Comparison of ENCODE assay signal across 19 cellular contexts in the genomic region with DNA sequence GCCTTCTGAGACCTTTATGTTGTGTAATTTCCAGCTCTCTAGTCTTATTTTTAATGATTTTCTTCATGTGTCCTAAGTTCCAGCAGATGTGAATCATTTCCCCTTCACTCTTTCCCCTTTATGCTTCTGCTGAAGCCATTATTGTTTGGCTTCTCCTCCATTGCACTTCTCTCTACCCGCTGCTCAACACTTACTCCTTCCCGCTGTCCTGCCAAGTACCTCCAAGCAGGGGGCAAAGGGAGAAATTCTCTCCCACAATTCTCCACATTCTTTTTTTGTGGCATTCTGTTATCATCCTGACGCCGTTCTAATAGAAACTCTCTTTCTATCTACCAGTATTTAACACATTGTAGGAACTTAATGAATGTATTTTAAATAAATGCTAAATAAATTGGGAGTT.
DNase-seq lines count a peak whose midpoint lies in the region; ATAC-seq, FAIRE-seq and TF ChIP-seq lines count a peak whose summit lies in the region.
"Had no signal": no experiment of that assay in that cellular context is flagged by ENCODE, and none has a peak within 500 bp of the region (broad histone marks: within the 10 kb centered on the region; RNA-seq: fewer than 3 reads in every experiment).

No MANE protein-coding gene starts in this region.

- H3K79me2 ChIP-seq in GM23338 (replicated peaks; ENCODE audit: insufficient read depth) (no peaks in the 10 kb centered on the region), H1 (ENCODE audit: control insufficient read depth in 1 of 2, insufficient read depth in 2 of 2, low read length in 2 of 2) (no peaks in the 10 kb centered on the region)

- H4K91ac ChIP-seq in H1 (replicated peaks; ENCODE audit: insufficient read length, low read length) = no peak overlapping the region

- no peaks in the 10 kb centered on the region for H3F3A ChIP-seq in GM23338 (replicated peaks; ENCODE audit: low read depth)

- H3K27ac ChIP-seq in GM23338 (ENCODE audit: low read depth) (no peak overlapping the region), HUES6 (ENCODE audit: low read depth, low read length) (peak overlapping the region; percentile 51; the same call in 1 of the 2 replicates), H1 (ENCODE audit: low read depth, low read length) (no peak overlapping the region), iPS DF 6.9 (ENCODE audit: low read length) (no peak overlapping the region)
- H3K27ac ChIP-seq: BLaER1 treated with 17β-estradiol and CSF1 and Interleukin-3, amounts not matched to agents 10 nM and 100 nM had no signal

- H3K4me3 Mint-ChIP-seq in GM23338 = no peak overlapping the region
- no peak overlapping the region for H3K4me3 Mint-ChIP-seq in activated naive CD4-positive, alpha-beta T cell treated with anti-CD3 and anti-CD28 coated beads for 36 hours
- H3K4me3 Mint-ChIP-seq: B cell; CD8-positive, alpha-beta T cell; IgD-negative memory B cell had no signal

- no peak overlapping the region for H3K18ac ChIP-seq in H1 (ENCODE audit: extremely low read depth, low read length)

- no peak overlapping the region for H3K9ac ChIP-seq in HUES6 (ENCODE audit: low read length)
- no peak overlapping the region for H3K9ac ChIP-seq in H1 (replicated peaks in 1 of 4; ENCODE audit: extremely low read depth in 1 of 4, low read depth in 3 of 4, low read length in 3 of 4)
- H3K9ac ChIP-seq: BLaER1 treated with 17β-estradiol and CSF1 and Interleukin-3, amounts not matched to agents 10 nM and 100 nM had no signal

- H2AK5ac ChIP-seq in H1 (ENCODE audit: low read depth, low read length) = no peak overlapping the region

- TF ChIP-seq POLR2A in H1 (IDR thresholded peaks at IDR 0.05; ENCODE audit: control extremely low read depth in 1 of 2, low read depth in 2 of 2, low read length in 2 of 2) = no peak

- H3K23ac ChIP-seq in H1 (ENCODE audit: insufficient read length) = no peak overlapping the region

- H3K4ac ChIP-seq in H1 (replicated peaks; ENCODE audit: insufficient read length, low read depth, low read length) = no peak overlapping the region

- H2BK120ac ChIP-seq in H1 (replicated peaks; ENCODE audit: low read depth, low read length) = no peak overlapping the region

- H3K4me1 Mint-ChIP-seq in GM23338 = peaks cover 3% of the 10 kb centered on the region; the same call in 2 of the 3 replicates
- H3K4me1 Mint-ChIP-seq in activated naive CD4-positive, alpha-beta T cell treated with anti-CD3 and anti-CD28 coated beads for 36 hours (ENCODE audit: low read depth) = no peaks in the 10 kb centered on the region
- H3K4me1 Mint-ChIP-seq: B cell, IgD-negative memory B cell had no signal

- H3K36me3 ChIP-seq in GM23338 (ENCODE audit: insufficient read depth) = 0 out of 2 replicates have a peak, but pooled peaks cover 4% of the 10 kb centered on the region
- H3K36me3 ChIP-seq in HUES6 (ENCODE audit: control insufficient read depth, insufficient read depth, low read length) = no peaks in the 10 kb centered on the region
- no peaks in the 10 kb centered on the region for H3K36me3 ChIP-seq in H1 (ENCODE audit: control insufficient read depth in 2 of 4, insufficient read depth in 4 of 4, low read length in 3 of 4)
- no peaks in the 10 kb centered on the region for H3K36me3 ChIP-seq in iPS DF 6.9 (ENCODE audit: control insufficient read depth, insufficient read depth, low read length)
- H3K36me3 ChIP-seq: BLaER1 treated with 17β-estradiol and CSF1 and Interleukin-3, amounts not matched to agents 10 nM and 100 nM had no signal

- H2BK5ac ChIP-seq in H1 (ENCODE audit: low read depth, low read length) = no peak overlapping the region

- H4K20me1 ChIP-seq in GM23338 (replicated peaks; ENCODE audit: insufficient read depth) = no peaks in the 10 kb centered on the region
- H4K20me1 ChIP-seq in H1 (replicated peaks in 1 of 2; ENCODE audit: control insufficient read depth in 1 of 2, insufficient read depth in 2 of 2, low read length in 2 of 2) = no peaks in the 10 kb centered on the region
- H4K20me1 ChIP-seq: BLaER1 treated with 17β-estradiol and CSF1 and Interleukin-3, amounts not matched to agents 10 nM and 100 nM had no signal

- H3K56ac ChIP-seq in H1 (replicated peaks; ENCODE audit: insufficient read length, low read depth, low read length) = no peak overlapping the region

- ATAC-seq in GM23338 (peak; percentile 58), GM18870 (IDR thresholded peaks at IDR 0.05; ENCODE audit: unreplicated experiment) (no peak)
- ATAC-seq: CD8-positive, alpha-beta T cell; GM12878; HepG2 had no signal

- H3K9me2 ChIP-seq in GM23338 (ENCODE audit: insufficient read depth) = no peaks in the 10 kb centered on the region

- H3K4me3 ChIP-seq in GM23338 = no peak overlapping the region
- no peak overlapping the region for H3K4me3 ChIP-seq in HUES6 (ENCODE audit: low read depth, low read length)
- no peak overlapping the region for H3K4me3 ChIP-seq in H1 (ENCODE audit: extremely low read depth in 1 of 4, insufficient read depth in 2 of 4, low read depth in 3 of 4, low read length in 4 of 4)
- H3K4me3 ChIP-seq in iPS DF 6.9 (ENCODE audit: low read length) = no peak overlapping the region
- H3K4me3 ChIP-seq: BLaER1 treated with 17β-estradiol and CSF1 and Interleukin-3, amounts not matched to agents 10 nM and 100 nM; GM12878 had no signal

- H3K14ac ChIP-seq in H1 (ENCODE audit: insufficient read length) = no peak overlapping the region

- no peaks in the 10 kb centered on the region for H3K4me1 ChIP-seq in GM23338 (ENCODE audit: insufficient read depth)
- H3K4me1 ChIP-seq in HUES6 (ENCODE audit: control insufficient read depth, insufficient read depth, low read length) = peaks cover 3% of the 10 kb centered on the region; the same call in 1 of the 2 replicates
- H3K4me1 ChIP-seq in H1 (replicated peaks in 1 of 4; ENCODE audit: control insufficient read depth in 3 of 4, insufficient read depth in 4 of 4, low read length in 3 of 4) = no peaks in the 10 kb centered on the region; a peak in 2 of 7 replicates
- H3K4me1 ChIP-seq in iPS DF 6.9 (ENCODE audit: control insufficient read depth, insufficient read depth, low read length) = no peaks in the 10 kb centered on the region
- H3K4me1 ChIP-seq: BLaER1 treated with 17β-estradiol and CSF1 and Interleukin-3, amounts not matched to agents 10 nM and 100 nM had no signal

- peak; percentile 1 for DNase-seq in GM23338 (ENCODE audit: low spot score)
- DNase-seq in H1 (ENCODE audit: low read depth in 1 of 2, low spot score in 2 of 2) = no peak
- DNase-seq in iPS DF 6.9 (ENCODE audit: low read depth, low spot score) = peak; percentile 22
- DNase-seq in activated naive CD4-positive, alpha-beta T cell treated with anti-CD3 and anti-CD28 coated beads for 36 hours = no peak
- no peak for DNase-seq in A172 (ENCODE audit: low spot score)
- DNase-seq in EL = no peak
- DNase-seq: 8988T; Calu3; CD8-positive, alpha-beta T cell; DMS79 treated with DMSO at 0.1 percent for 48 hours; HCEC 1CT; KBM-7 had no signal

- POLR2A ChIA-PET in H1 (lab: Charles Lee; ENCODE audit: partially characterized antibody) = no interaction called here

- no peaks in the 10 kb centered on the region for H3K79me1 ChIP-seq in H1 (ENCODE audit: low read depth, low read length)

- no peak overlapping the region for H4K8ac ChIP-seq in H1 (ENCODE audit: extremely low read depth, insufficient read depth, low read length)

- CTCF ChIA-PET in H1 (lab: Charles Lee; ENCODE audit: partially characterized antibody) = interaction anchor here (0.7 kb wide), 1 partner anchor 53 kb away, joined by 3 read pairs; no protein-coding TSS in a partner anchor
- CTCF ChIA-PET in activated naive CD4-positive, alpha-beta T cell treated with anti-CD3 and anti-CD28 coated beads for 36 hours (lab: Charles Lee) = no interaction called here

- no peaks in the 10 kb centered on the region for H3K27me3 Mint-ChIP-seq in GM23338 (ENCODE audit: insufficient read depth, low read depth, poor library complexity)
- no peaks in the 10 kb centered on the region for H3K27me3 Mint-ChIP-seq in activated naive CD4-positive, alpha-beta T cell treated with anti-CD3 and anti-CD28 coated beads for 36 hours (ENCODE audit: low read depth)
- H3K27me3 Mint-ChIP-seq: B cell, IgD-negative memory B cell had no signal

- H4K5ac ChIP-seq in H1 (ENCODE audit: insufficient read length, low read depth, low read length) = no peak overlapping the region

- TF ChIP-seq EP300 in H1 (IDR thresholded peaks at IDR 0.05; ENCODE audit: borderline replicate concordance in 1 of 2, low read depth in 2 of 2, low read length in 2 of 2) = no peak

- H3K23me2 ChIP-seq in H1 (ENCODE audit: low read depth, low read length) = no peaks in the 10 kb centered on the region

- TF ChIP-seq CTCF in GM23338 (conservative IDR thresholded peaks at IDR 0.05; ENCODE audit: low read depth in 2 of 2) (no peak), H1 (IDR thresholded peaks at IDR 0.05; ENCODE audit: control extremely low read depth in 1 of 3, insufficient read depth in 1 of 3, low read depth in 1 of 3, low read length in 3 of 3) (no peak)

- intact Hi-C loops in activated naive CD4-positive, alpha-beta T cell treated with anti-CD3 and anti-CD28 coated beads for 36 hours (cut with micrococcal nuclease) = no loop called here

- no peak overlapping the region for H2BK15ac ChIP-seq in H1 (ENCODE audit: low read length)

- FAIRE-seq in H1 (lab: Jason Lieb, UNC) = no peak
- FAIRE-seq: GM12878, HepG2 had no signal

- peaks cover 64% of the 10 kb centered on the region for H3K9me3 Mint-ChIP-seq in GM23338
- H3K9me3 Mint-ChIP-seq in activated naive CD4-positive, alpha-beta T cell treated with anti-CD3 and anti-CD28 coated beads for 36 hours = no peaks in the 10 kb centered on the region

- H2BK12ac ChIP-seq in H1 (ENCODE audit: low read depth, low read length) = no peak overlapping the region

- H3K9me3 ChIP-seq in HUES6 (ENCODE audit: control insufficient read depth, insufficient read depth, low read depth, low read length) (no peaks in the 10 kb centered on the region), H1 (ENCODE audit: insufficient read depth in 2 of 2, low read depth in 1 of 2, low read length in 1 of 2) (no peaks in the 10 kb centered on the region; a peak in 1 of 4 replicates), iPS DF 6.9 (ENCODE audit: control insufficient read depth, insufficient read depth, low read length) (no peaks in the 10 kb centered on the region)

- no peak overlapping the region for H3K27ac Mint-ChIP-seq in GM23338
- H3K27ac Mint-ChIP-seq in activated naive CD4-positive, alpha-beta T cell treated with anti-CD3 and anti-CD28 coated beads for 36 hours = no peak overlapping the region
- H3K27ac Mint-ChIP-seq: B cell; CD8-positive, alpha-beta T cell had no signal

- H3K4me2 ChIP-seq in GM23338 (no peak overlapping the region), H1 (ENCODE audit: insufficient read depth in 1 of 2, low read depth in 2 of 2, low read length in 2 of 2) (no peak overlapping the region)
- H3K4me2 ChIP-seq: BLaER1 treated with 17β-estradiol and CSF1 and Interleukin-3, amounts not matched to agents 10 nM and 100 nM had no signal

- no peak overlapping the region for H2BK20ac ChIP-seq in H1 (ENCODE audit: low read length)

- H3K27me3 ChIP-seq in GM23338 (ENCODE audit: insufficient read depth) = no peaks in the 10 kb centered on the region
- no peaks in the 10 kb centered on the region for H3K27me3 ChIP-seq in HUES6 (ENCODE audit: control insufficient read depth, insufficient read depth, low read length)
- no peaks in the 10 kb centered on the region for H3K27me3 ChIP-seq in H1 (replicated peaks in 1 of 4; ENCODE audit: control insufficient read depth in 3 of 4, extremely low read depth in 1 of 4, insufficient read depth in 3 of 4, low read length in 3 of 4)
- H3K27me3 ChIP-seq in iPS DF 6.9 (ENCODE audit: control insufficient read depth, insufficient read depth, low read length) = no peaks in the 10 kb centered on the region
- H3K27me3 ChIP-seq: BLaER1 treated with 17β-estradiol and CSF1 and Interleukin-3, amounts not matched to agents 10 nM and 100 nM had no signal

- no peak overlapping the region for H2AFZ ChIP-seq in GM23338
- peak overlapping the region; percentile 94; the same call in 1 of the 2 replicates for H2AFZ ChIP-seq in H1 (ENCODE audit: low read length)

- no peak for TF ChIP-seq RAD21 in H1 (IDR thresholded peaks at IDR 0.05 in 1 of 2, conservative IDR thresholded peaks at IDR 0.05 in 1 of 2; ENCODE audit: low read depth in 2 of 2, low read length in 2 of 2)

- peaks cover 5% of the 10 kb centered on the region; the same call in 1 of the 3 replicates for H3K36me3 Mint-ChIP-seq in GM23338 (ENCODE audit: low read depth)
- no peaks in the 10 kb centered on the region for H3K36me3 Mint-ChIP-seq in activated naive CD4-positive, alpha-beta T cell treated with anti-CD3 and anti-CD28 coated beads for 36 hours (ENCODE audit: low read depth)
- H3K36me3 Mint-ChIP-seq: CD8-positive, alpha-beta T cell; IgD-negative memory B cell had no signal

- WGBS in H1 (ENCODE audit: extremely low coverage in 1 of 2, insufficient coverage in 1 of 2, insufficient read length in 1 of 2, insufficient replicate concordance in 2 of 2, low coverage in 1 of 2, low lambda C conversion rate in 2 of 2, missing lambda C conversion rate in 1 of 2), 2 experiments = 14% methylated on average over 4 of the region's 4 CpGs; no CpG with 5 or more reads in 1 of the 2 experiments
- WGBS in iPS DF 6.9 (ENCODE audit: insufficient coverage, insufficient read length) = no CpG with 5 or more reads among the region's 4 CpGs

Comparison
In these comparisons a context has a peak if more than half of its experiments do, and no peak if none do; other contexts are left out.
1. DNase-seq: peak in GM23338 (single experiment) and iPS DF 6.9 (single experiment); none in H1 (0 of 2), activated naive CD4-positive, alpha-beta T cell treated with anti-CD3 and anti-CD28 coated beads for 36 hours (single experiment), A172 (single experiment) and EL (single experiment).